Comparison of ENCODE assay signal across 1 cellular context in genomic region chr7:137904826-137905225, GRCh38.
TF ChIP-seq lines count a peak whose summit lies in the region.

No MANE protein-coding gene starts in this region.

TF ChIP-seq in GM23338, 12 proteins besides CTCF, POLR2A, EP300 and RAD21 (continued from another document):
- TF ChIP-seq, protein P1, sequence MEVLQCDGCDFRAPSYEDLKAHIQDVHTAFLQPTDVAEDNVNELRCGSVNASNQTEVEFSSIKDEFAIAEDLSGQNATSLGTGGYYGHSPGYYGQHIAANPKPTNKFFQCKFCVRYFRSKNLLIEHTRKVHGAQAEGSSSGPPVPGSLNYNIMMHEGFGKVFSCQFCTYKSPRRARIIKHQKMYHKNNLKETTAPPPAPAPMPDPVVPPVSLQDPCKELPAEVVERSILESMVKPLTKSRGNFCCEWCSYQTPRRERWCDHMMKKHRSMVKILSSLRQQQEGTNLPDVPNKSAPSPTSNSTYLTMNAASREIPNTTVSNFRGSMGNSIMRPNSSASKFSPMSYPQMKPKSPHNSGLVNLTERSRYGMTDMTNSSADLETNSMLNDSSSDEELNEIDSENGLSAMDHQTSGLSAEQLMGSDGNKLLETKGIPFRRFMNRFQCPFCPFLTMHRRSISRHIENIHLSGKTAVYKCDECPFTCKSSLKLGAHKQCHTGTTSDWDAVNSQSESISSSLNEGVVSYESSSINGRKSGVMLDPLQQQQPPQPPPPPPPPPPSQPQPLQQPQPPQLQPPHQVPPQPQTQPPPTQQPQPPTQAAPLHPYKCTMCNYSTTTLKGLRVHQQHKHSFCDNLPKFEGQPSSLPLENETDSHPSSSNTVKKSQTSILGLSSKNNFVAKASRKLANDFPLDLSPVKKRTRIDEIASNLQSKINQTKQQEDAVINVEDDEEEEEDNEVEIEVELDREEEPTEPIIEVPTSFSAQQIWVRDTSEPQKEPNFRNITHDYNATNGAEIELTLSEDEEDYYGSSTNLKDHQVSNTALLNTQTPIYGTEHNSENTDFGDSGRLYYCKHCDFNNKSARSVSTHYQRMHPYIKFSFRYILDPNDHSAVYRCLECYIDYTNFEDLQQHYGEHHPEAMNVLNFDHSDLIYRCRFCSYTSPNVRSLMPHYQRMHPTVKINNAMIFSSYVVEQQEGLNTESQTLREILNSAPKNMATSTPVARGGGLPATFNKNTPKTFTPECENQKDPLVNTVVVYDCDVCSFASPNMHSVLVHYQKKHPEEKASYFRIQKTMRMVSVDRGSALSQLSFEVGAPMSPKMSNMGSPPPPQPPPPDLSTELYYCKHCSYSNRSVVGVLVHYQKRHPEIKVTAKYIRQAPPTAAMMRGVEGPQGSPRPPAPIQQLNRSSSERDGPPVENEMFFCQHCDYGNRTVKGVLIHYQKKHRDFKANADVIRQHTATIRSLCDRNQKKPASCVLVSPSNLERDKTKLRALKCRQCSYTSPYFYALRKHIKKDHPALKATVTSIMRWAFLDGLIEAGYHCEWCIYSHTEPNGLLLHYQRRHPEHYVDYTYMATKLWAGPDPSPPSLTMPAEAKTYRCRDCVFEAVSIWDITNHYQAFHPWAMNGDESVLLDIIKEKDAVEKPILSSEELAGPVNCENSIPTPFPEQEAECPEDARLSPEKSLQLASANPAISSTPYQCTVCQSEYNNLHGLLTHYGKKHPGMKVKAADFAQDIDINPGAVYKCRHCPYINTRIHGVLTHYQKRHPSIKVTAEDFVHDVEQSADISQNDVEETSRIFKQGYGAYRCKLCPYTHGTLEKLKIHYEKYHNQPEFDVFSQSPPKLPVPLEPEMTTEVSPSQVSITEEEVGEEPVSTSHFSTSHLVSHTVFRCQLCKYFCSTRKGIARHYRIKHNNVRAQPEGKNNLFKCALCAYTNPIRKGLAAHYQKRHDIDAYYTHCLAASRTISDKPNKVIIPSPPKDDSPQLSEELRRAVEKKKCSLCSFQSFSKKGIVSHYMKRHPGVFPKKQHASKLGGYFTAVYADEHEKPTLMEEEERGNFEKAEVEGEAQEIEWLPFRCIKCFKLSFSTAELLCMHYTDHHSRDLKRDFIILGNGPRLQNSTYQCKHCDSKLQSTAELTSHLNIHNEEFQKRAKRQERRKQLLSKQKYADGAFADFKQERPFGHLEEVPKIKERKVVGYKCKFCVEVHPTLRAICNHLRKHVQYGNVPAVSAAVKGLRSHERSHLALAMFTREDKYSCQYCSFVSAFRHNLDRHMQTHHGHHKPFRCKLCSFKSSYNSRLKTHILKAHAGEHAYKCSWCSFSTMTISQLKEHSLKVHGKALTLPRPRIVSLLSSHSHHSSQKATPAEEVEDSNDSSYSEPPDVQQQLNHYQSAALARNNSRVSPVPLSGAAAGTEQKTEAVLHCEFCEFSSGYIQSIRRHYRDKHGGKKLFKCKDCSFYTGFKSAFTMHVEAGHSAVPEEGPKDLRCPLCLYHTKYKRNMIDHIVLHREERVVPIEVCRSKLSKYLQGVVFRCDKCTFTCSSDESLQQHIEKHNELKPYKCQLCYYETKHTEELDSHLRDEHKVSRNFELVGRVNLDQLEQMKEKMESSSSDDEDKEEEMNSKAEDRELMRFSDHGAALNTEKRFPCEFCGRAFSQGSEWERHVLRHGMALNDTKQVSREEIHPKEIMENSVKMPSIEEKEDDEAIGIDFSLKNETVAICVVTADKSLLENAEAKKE (CRISPR knock-in tag; IDR thresholded peaks at IDR 0.05), result no peak
- no peak for TF ChIP-seq NANOG (IDR thresholded peaks at IDR 0.05; ENCODE audit: borderline replicate concordance)
